ENCODE assay signal across 22 cellular contexts in the genomic region with DNA sequence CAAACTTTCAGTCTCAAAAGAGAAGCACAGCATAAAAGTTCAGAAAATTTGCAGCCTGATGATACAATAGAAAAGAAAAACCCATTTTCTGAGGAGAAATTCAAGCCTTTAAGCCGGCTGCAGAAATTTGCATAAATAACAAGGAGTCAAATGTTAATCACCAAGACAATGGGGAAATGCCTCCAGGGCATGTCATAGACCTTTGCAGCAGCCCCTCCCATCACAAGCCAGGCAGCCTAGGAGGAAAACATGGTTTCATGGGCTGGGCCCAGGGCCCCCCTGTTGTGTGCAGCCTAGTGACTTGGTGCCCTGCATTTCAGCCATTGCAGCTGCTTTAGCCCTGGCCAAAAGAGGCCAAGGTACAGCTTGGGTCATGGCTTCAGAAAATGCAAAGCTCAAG. TPM values are rescaled to one million over a fixed set of nuclear protein-coding genes. Genes with fewer than 3 reads are reported as not detected.
DNase-seq lines count a peak whose midpoint lies in the region; ATAC-seq, FAIRE-seq and TF ChIP-seq lines count a peak whose summit lies in the region.
"Had no signal": no experiment of that assay in that cellular context is flagged by ENCODE, and none has a peak within 500 bp of the region (broad histone marks: within the 10 kb centered on the region; RNA-seq: fewer than 3 reads in every experiment).

No MANE protein-coding gene starts in this region.

- no peak overlapping the region for H4K91ac ChIP-seq in H9 (ENCODE audit: insufficient read length, low read depth, low read length)
- no peak overlapping the region for H4K91ac ChIP-seq in H1 (replicated peaks; ENCODE audit: insufficient read length, low read length)

- H4K5ac ChIP-seq in H9 (ENCODE audit: insufficient read length, low read depth, low read length): no peak overlapping the region
- H4K5ac ChIP-seq in H1 (ENCODE audit: insufficient read length, low read depth, low read length): no peak overlapping the region

- no peaks in the 10 kb centered on the region for H3K27me3 ChIP-seq in H9 (ENCODE audit: insufficient read depth, low read length)
- H3K27me3 ChIP-seq in HUES64 (ENCODE audit: insufficient read depth, low read length): no peaks in the 10 kb centered on the region
- H3K27me3 ChIP-seq in H1 (replicated peaks in 1 of 4; ENCODE audit: control insufficient read depth in 3 of 4, extremely low read depth in 1 of 4, insufficient read depth in 3 of 4, low read length in 3 of 4): no peaks in the 10 kb centered on the region
- no peaks in the 10 kb centered on the region for H3K27me3 ChIP-seq in iPS DF 6.9 (ENCODE audit: control insufficient read depth, insufficient read depth, low read length)
- H3K27me3 ChIP-seq: BE2C had no signal

- ATAC-seq in HG03135 (IDR thresholded peaks at IDR 0.05; ENCODE audit: unreplicated experiment) (no peak), GM18873 (IDR thresholded peaks at IDR 0.05; ENCODE audit: low FRiP score, unreplicated experiment) (no peak)
- ATAC-seq: HCT116 had no signal

- peaks cover 23 to 27% of the 10 kb centered on the region in 2 experiments for H3K4me1 Mint-ChIP-seq in H9
- H3K4me1 Mint-ChIP-seq: CD4-positive, CD25-positive, alpha-beta regulatory T cell; CD8-positive, alpha-beta memory T cell had no signal

- H3K23me2 ChIP-seq in H9 (ENCODE audit: insufficient read length, low read depth, low read length, poor library complexity, severe bottlenecking): no peaks in the 10 kb centered on the region
- H3K23me2 ChIP-seq in H1 (ENCODE audit: low read depth, low read length): no peaks in the 10 kb centered on the region

- FAIRE-seq in H1 (lab: Jason Lieb, UNC): no peak
- FAIRE-seq: A204.1, GM12892, GM18507 had no signal

- H3K27me3 Mint-ChIP-seq in H9 (ENCODE audit: low read depth): no peaks in the 10 kb centered on the region

- CTCF ChIA-PET in H1 (lab: Charles Lee; ENCODE audit: partially characterized antibody): interaction anchor here (1.1 to 1.5 kb wide), 3 partner anchors 30 to 124 kb away, joined by 4 to 5 read pairs (median 4); no protein-coding TSS in a partner anchor

- no peak overlapping the region for H2BK15ac ChIP-seq in H9 (ENCODE audit: low read depth, low read length)
- H2BK15ac ChIP-seq in H1 (ENCODE audit: low read length): no peak overlapping the region

- H2BK12ac ChIP-seq in H9 (ENCODE audit: insufficient read length, low read depth, low read length): no peak overlapping the region
- no peak overlapping the region for H2BK12ac ChIP-seq in H1 (ENCODE audit: low read depth, low read length)

- peaks cover 6% of the 10 kb centered on the region for H3K9me3 ChIP-seq in H9 (ENCODE audit: control insufficient read depth, low read depth, low read length)
- peaks cover 35% of the 10 kb centered on the region for H3K9me3 ChIP-seq in HUES64 (ENCODE audit: insufficient read depth, low read depth, low read length)
- peaks cover 12 to 16% of the 10 kb centered on the region in 2 experiments; a peak in 3 of 4 replicates for H3K9me3 ChIP-seq in H1 (ENCODE audit: insufficient read depth in 2 of 2, low read depth in 1 of 2, low read length in 1 of 2)
- H3K9me3 ChIP-seq in iPS DF 6.9 (ENCODE audit: control insufficient read depth, insufficient read depth, low read length): peaks cover 1% of the 10 kb centered on the region; the same call in 1 of the 2 replicates
- H3K9me3 ChIP-seq: BE2C had no signal

- no peak overlapping the region for H3K18ac ChIP-seq in H9 (ENCODE audit: insufficient read length, low read depth, low read length)
- no peak overlapping the region for H3K18ac ChIP-seq in H1 (ENCODE audit: extremely low read depth, low read length)

- H3K79me1 ChIP-seq in H9 (ENCODE audit: insufficient read depth, low read depth, low read length, poor library complexity, severe bottlenecking) (no peaks in the 10 kb centered on the region), H1 (ENCODE audit: low read depth, low read length) (no peaks in the 10 kb centered on the region)

- no peak overlapping the region for H3K4me3 ChIP-seq in HUES64 (ENCODE audit: low read length)
- no peak overlapping the region; a peak in 1 of 8 replicates for H3K4me3 ChIP-seq in H1 (ENCODE audit: extremely low read depth in 1 of 4, insufficient read depth in 2 of 4, low read depth in 3 of 4, low read length in 4 of 4)
- H3K4me3 ChIP-seq in iPS DF 6.9 (ENCODE audit: low read length): no peak overlapping the region

- no peak overlapping the region for H2BK120ac ChIP-seq in H9 (ENCODE audit: low read depth, low read length, poor library complexity, severe bottlenecking)
- H2BK120ac ChIP-seq in H1 (replicated peaks; ENCODE audit: low read depth, low read length): no peak overlapping the region

- H2BK5ac ChIP-seq in H9 (ENCODE audit: insufficient read length, low read length) (no peak overlapping the region), H1 (ENCODE audit: low read depth, low read length) (no peak overlapping the region)

- no peak overlapping the region for H2AFZ ChIP-seq in H9 (ENCODE audit: low read length)
- H2AFZ ChIP-seq in H1 (ENCODE audit: low read length): no peak overlapping the region

- no peaks in the 10 kb centered on the region for H3K36me3 ChIP-seq in HUES64 (ENCODE audit: insufficient read depth, low read length)
- H3K36me3 ChIP-seq in H1 (ENCODE audit: control insufficient read depth in 2 of 4, insufficient read depth in 4 of 4, low read length in 3 of 4): 0 out of 8 replicates have a peak, but pooled peaks cover 0 to 2% (median 0%) of the 10 kb centered on the region in 4 experiments
- H3K36me3 ChIP-seq in iPS DF 6.9 (ENCODE audit: control insufficient read depth, insufficient read depth, low read length): no peaks in the 10 kb centered on the region
- H3K36me3 ChIP-seq: BE2C had no signal

- H3K9ac ChIP-seq in H9 (ENCODE audit: extremely low read depth, insufficient read length, low read length): no peak overlapping the region
- no peak overlapping the region for H3K9ac ChIP-seq in HUES64 (ENCODE audit: low read depth, low read length)
- H3K9ac ChIP-seq in H1 (replicated peaks in 1 of 4; ENCODE audit: extremely low read depth in 1 of 4, low read depth in 3 of 4, low read length in 3 of 4): no peak overlapping the region
- H3K9ac ChIP-seq: KMS-11 had no signal

- H3K9me3 Mint-ChIP-seq in H9: peaks cover 26% of the 10 kb centered on the region in 2 experiments
- H3K9me3 Mint-ChIP-seq: CD8-positive, alpha-beta memory T cell; HFFc6 had no signal

- H2BK20ac ChIP-seq in H9 (ENCODE audit: low read depth, low read length, poor library complexity, severe bottlenecking) (no peak overlapping the region), H1 (ENCODE audit: low read length) (peak overlapping the region; percentile 43; the same call in 1 of the 2 replicates)

- DNase-seq in H9 (peak; percentile 69), H1 (ENCODE audit: low read depth in 1 of 2, low spot score in 2 of 2) (peak in 1 of 2 experiments; percentile 29), iPS DF 6.9 (ENCODE audit: low read depth, low spot score) (peak; percentile 18), DMS53 (lab: John Stamatoyannopoulos, UW) (no peak)
- no peak for DNase-seq in stimulated activated CD4-positive, alpha-beta T cell treated with anti-CD3 and anti-CD28 coated beads, Interleukin-12 subunit alpha, Interleukin-12 subunit beta, amount 100 ng/mL, for 4 hours
- DNase-seq: ACHN; BE2C; C1 segment of cervical spinal cord; CD4-positive, CD25-positive, alpha-beta regulatory T cell; CD8-positive, alpha-beta memory T cell; COR-L47; DMS 273 treated with DMSO at 0.1 percent for 48 hours; GDM1; HFFc6 had no signal

- TF ChIP-seq RAD21 in H1 (IDR thresholded peaks at IDR 0.05 in 1 of 2, conservative IDR thresholded peaks at IDR 0.05 in 1 of 2; ENCODE audit: low read depth in 2 of 2, low read length in 2 of 2): no peak

- H3T11ph ChIP-seq in H9 (ENCODE audit: low read length): no peak overlapping the region

- H3K79me2 ChIP-seq in H9 (ENCODE audit: insufficient read depth, low read length): no peaks in the 10 kb centered on the region
- H3K79me2 ChIP-seq in H1 (ENCODE audit: control insufficient read depth in 1 of 2, insufficient read depth in 2 of 2, low read length in 2 of 2): no peaks in the 10 kb centered on the region

- no peak overlapping the region for H3K4me3 Mint-ChIP-seq in H9
- H3K4me3 Mint-ChIP-seq: CD4-positive, CD25-positive, alpha-beta regulatory T cell; CD8-positive, alpha-beta memory T cell had no signal

- H3K36me3 Mint-ChIP-seq in H9 (ENCODE audit: insufficient read depth in 1 of 3, low read depth in 3 of 3): peaks cover 17 to 27% (median 24%) of the 10 kb centered on the region in 3 experiments
- H3K36me3 Mint-ChIP-seq: CD4-positive, CD25-positive, alpha-beta regulatory T cell; CD8-positive, alpha-beta memory T cell had no signal

- H4K8ac ChIP-seq in H9 (replicated peaks; ENCODE audit: insufficient read length, low read depth, low read length) (no peak overlapping the region), H1 (ENCODE audit: extremely low read depth, insufficient read depth, low read length) (no peak overlapping the region)

- H3K23ac ChIP-seq in H9 (ENCODE audit: insufficient read length, low read depth, low read length) (no peak overlapping the region), H1 (ENCODE audit: insufficient read length) (no peak overlapping the region)

- H3K4ac ChIP-seq in H9 (ENCODE audit: low read depth, low read length) (no peak overlapping the region), H1 (replicated peaks; ENCODE audit: insufficient read length, low read depth, low read length) (no peak overlapping the region)

- no peak for TF ChIP-seq EP300 in H1 (IDR thresholded peaks at IDR 0.05; ENCODE audit: borderline replicate concordance in 1 of 2, low read depth in 2 of 2, low read length in 2 of 2)

- H3K14ac ChIP-seq in H9 (ENCODE audit: insufficient read depth, low read length): no peak overlapping the region
- H3K14ac ChIP-seq in H1 (ENCODE audit: insufficient read length): no peak overlapping the region

- H2AK5ac ChIP-seq in H9 (ENCODE audit: insufficient read length, low read length): no peak overlapping the region
- H2AK5ac ChIP-seq in H1 (ENCODE audit: low read depth, low read length): no peak overlapping the region

- no peak overlapping the region for H3K56ac ChIP-seq in H9 (ENCODE audit: insufficient read length, low read depth, low read length)
- no peak overlapping the region for H3K56ac ChIP-seq in H1 (replicated peaks; ENCODE audit: insufficient read length, low read depth, low read length)

- TF ChIP-seq POLR2A in H1 (IDR thresholded peaks at IDR 0.05; ENCODE audit: control extremely low read depth in 1 of 2, low read depth in 2 of 2, low read length in 2 of 2): no peak

- POLR2A ChIA-PET in H1 (lab: Charles Lee; ENCODE audit: partially characterized antibody): no interaction called here

- H4K20me1 ChIP-seq in H9 (ENCODE audit: control insufficient read depth, insufficient read depth, insufficient read length) (no peaks in the 10 kb centered on the region), H1 (replicated peaks in 1 of 2; ENCODE audit: control insufficient read depth in 1 of 2, insufficient read depth in 2 of 2, low read length in 2 of 2) (no peaks in the 10 kb centered on the region)

- WGBS in H9 (ENCODE audit: extremely low coverage, insufficient read length, low lambda C conversion rate): no CpG with 5 or more reads among the region's 1 CpG
- 42% methylated on average over 1 of the region's 1 CpG for WGBS in HUES64
- 61% methylated on average over 1 of the region's 1 CpG; no CpG with 5 or more reads in 1 of the 2 experiments for WGBS in H1 (ENCODE audit: extremely low coverage in 1 of 2, insufficient coverage in 1 of 2, insufficient read length in 1 of 2, insufficient replicate concordance in 2 of 2, low coverage in 1 of 2, low lambda C conversion rate in 2 of 2, missing lambda C conversion rate in 1 of 2), 2 experiments
- no CpG with 5 or more reads among the region's 1 CpG for WGBS in iPS DF 6.9 (ENCODE audit: insufficient coverage, insufficient read length)

- no peak for TF ChIP-seq CTCF in H9 (conservative IDR thresholded peaks at IDR 0.05)
- TF ChIP-seq CTCF in H1 (IDR thresholded peaks at IDR 0.05; ENCODE audit: control extremely low read depth in 1 of 3, insufficient read depth in 1 of 3, low read depth in 1 of 3, low read length in 3 of 3): no peak

- peaks cover 2% of the 10 kb centered on the region; the same call in 1 of the 2 replicates for H3K4me1 ChIP-seq in H9 (ENCODE audit: insufficient read depth, low read length)
- H3K4me1 ChIP-seq in HUES64 (ENCODE audit: insufficient read depth, low read length): peaks cover 5% of the 10 kb centered on the region; the same call in 1 of the 2 replicates
- H3K4me1 ChIP-seq in H1 (replicated peaks in 1 of 4; ENCODE audit: control insufficient read depth in 3 of 4, insufficient read depth in 4 of 4, low read length in 3 of 4): peaks cover 0 to 2% (median 0%) of the 10 kb centered on the region in 4 experiments; a peak in 1 of 7 replicates
- H3K4me1 ChIP-seq in iPS DF 6.9 (ENCODE audit: control insufficient read depth, insufficient read depth, low read length): no peaks in the 10 kb centered on the region

- H3K4me2 ChIP-seq in H9 (ENCODE audit: insufficient read depth, insufficient read length, low read length): no peak overlapping the region
- H3K4me2 ChIP-seq in H1 (ENCODE audit: insufficient read depth in 1 of 2, low read depth in 2 of 2, low read length in 2 of 2): no peak overlapping the region
- H3K4me2 ChIP-seq: KMS-11 had no signal

- H3K27ac Mint-ChIP-seq in H9: 0 out of 7 replicates have a peak overlapping the region, but pooled peaks of 2 of the 3 experiments have one; percentile 9 to 24
- H3K27ac Mint-ChIP-seq: CD4-positive, CD25-positive, alpha-beta regulatory T cell; CD8-positive, alpha-beta memory T cell had no signal

- H3K27ac ChIP-seq in H9 (ENCODE audit: insufficient read length, low read depth, low read length): no peak overlapping the region
- H3K27ac ChIP-seq in HUES64 (ENCODE audit: low read depth, low read length): peak overlapping the region; percentile 73; the same call in 1 of the 2 replicates
- no peak overlapping the region for H3K27ac ChIP-seq in H1 (ENCODE audit: low read depth, low read length)
- no peak overlapping the region for H3K27ac ChIP-seq in iPS DF 6.9 (ENCODE audit: low read length)
- H3K27ac ChIP-seq: KMS-11 had no signal

RNA-seq across cellular contexts. Expression of a gene that starts 54.1 kb away (rescaled TPM):
- total RNA-seq in H9 (2021): not detected in 2 replicates
- not detected for polyA plus RNA-seq in HUES64 (2013, experiment 1 of 2)
- polyA plus RNA-seq in HUES64 (2013, experiment 2 of 2): not detected
- total RNA-seq in H1 (2021; fragmentation: NEBNext Ultra II Directional; extraction: Animal tissue kit (Norgen Biotek cat#: 25700)): not detected in 2 replicates
- polyA plus RNA-seq in H1 (2011; rRNA removed): 0.03 TPM in 2 replicates
- polyA plus RNA-seq in H1 (2011; cell fraction: cytosol; rRNA removed): not detected
- not detected for polyA plus RNA-seq in H1 (2011; cell fraction: nucleus; rRNA removed)
- polyA plus RNA-seq in H1 (2012, experiment 1 of 2): 0.07 TPM in 1 of 4 replicates, not detected in the others
- polyA plus RNA-seq in H1 (2012, experiment 2 of 2): not detected
- polyA plus RNA-seq in H1 (2013, experiment 1 of 2): 0.02 TPM
- 0.02 TPM for polyA plus RNA-seq in H1 (2013, experiment 2 of 2)
- polyA minus RNA-seq in H1 (2011; rRNA and poly(A)+ RNA removed): 0.13 TPM in 1 of 2 replicates, not detected in the other
- polyA minus RNA-seq in H1 (2011; cell fraction: cytosol; rRNA and poly(A)+ RNA removed): not detected
- not detected for polyA minus RNA-seq in H1 (2011; cell fraction: nucleus; rRNA and poly(A)+ RNA removed)
- total RNA-seq: CD8-positive, alpha-beta memory T cell had no signal
- polyA plus RNA-seq: CD4-positive, CD25-positive, alpha-beta regulatory T cell; CD8-positive, alpha-beta memory T cell had no signal

Comparison
In these comparisons a context has a peak if more than half of its experiments do, and no peak if none do; other contexts are left out.
1. DNase-seq: peak in H9 (single experiment) and iPS DF 6.9 (single experiment); none in DMS53 (single experiment) and stimulated activated CD4-positive, alpha-beta T cell treated with anti-CD3 and anti-CD28 coated beads, Interleukin-12 subunit alpha, Interleukin-12 subunit beta, amount 100 ng/mL, for 4 hours (single experiment).